8 cellular contexts compared by ENCODE assay signal in the genomic region with DNA sequence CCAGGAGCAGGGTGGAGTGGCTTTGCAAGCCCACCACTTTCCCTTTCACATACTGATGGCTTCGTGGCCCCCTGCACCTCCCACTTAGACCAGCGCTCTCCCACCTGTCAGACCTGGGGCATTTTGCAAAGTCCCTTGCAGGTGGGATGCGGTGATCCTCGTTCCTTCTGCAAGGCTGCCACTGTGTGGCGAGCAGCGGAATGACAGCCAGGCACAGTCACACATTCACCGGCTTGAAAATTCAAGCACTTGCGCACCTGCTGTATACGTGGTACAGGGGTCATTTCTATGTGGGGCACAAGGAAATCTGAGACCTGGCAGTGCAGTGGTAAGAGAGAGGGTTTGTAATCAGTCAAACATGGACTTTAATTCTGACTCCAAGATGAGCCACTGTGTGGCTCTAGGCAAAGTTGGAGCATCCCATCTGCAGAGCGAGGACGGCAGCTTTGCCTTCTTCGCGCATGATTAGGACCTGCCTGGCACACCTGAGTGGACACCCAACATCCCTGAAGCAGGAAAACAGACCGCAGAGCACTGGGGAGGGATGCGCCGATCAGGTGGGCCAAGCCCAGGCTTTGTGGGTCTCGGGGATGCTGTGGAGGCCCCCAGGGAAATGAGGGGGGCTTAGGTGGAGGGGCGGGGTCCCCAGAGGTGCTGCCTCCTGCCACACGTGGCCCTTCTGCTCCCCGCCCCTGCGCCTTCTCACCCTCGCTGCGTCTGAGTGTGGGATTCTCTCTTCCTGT. TPM values are rescaled to one million over a fixed set of nuclear protein-coding genes. Genes with fewer than 3 reads are reported as not detected.
A peak's percentile ranks its signal among the peaks of the same experiment; 100 is the strongest.
DNase-seq lines count a peak whose midpoint lies in the region; ATAC-seq and TF ChIP-seq lines count a peak whose summit lies in the region.

No MANE protein-coding gene starts in this region.

- H3K27me3 ChIP-seq in GM06990 (replicated peaks; ENCODE audit: control insufficient read depth, insufficient read depth, low read length): no peaks in the 10 kb centered on the region; the same call in 1 of the 2 replicates
- peaks cover 22% of the 10 kb centered on the region for H3K27me3 ChIP-seq in kidney epithelial cell (ENCODE audit: control insufficient read depth, insufficient read depth, low read length)

- POLR2A ChIA-PET in T-cell (lab: Charles Lee): no interaction called here

- CTCF ChIA-PET in T-cell (lab: Charles Lee): interaction anchor here in 1 of 2 donors (0.5 kb wide), 1 partner anchor 115 kb away, joined by 3 read pairs; no protein-coding TSS in a partner anchor

- peak in 3 of 4 experiments; percentile 42 to 53 (median 46) for ATAC-seq in T-cell (replicated peaks in 1 of 4)
- ATAC-seq in GM21529 (IDR thresholded peaks at IDR 0.05; ENCODE audit: unreplicated experiment): no peak

- H3K27me3 Mint-ChIP-seq in T-cell (peaks cover 28 to 44% of the 10 kb centered on the region in 2 donors), brain (peaks cover 13% of the 10 kb centered on the region)

- H3K36me3 ChIP-seq in GM06990 (ENCODE audit: control insufficient read depth, insufficient read depth, low read length) (no peaks in the 10 kb centered on the region), kidney epithelial cell (ENCODE audit: control insufficient read depth, insufficient read depth, low read length) (no peaks in the 10 kb centered on the region)

- no peaks in the 10 kb centered on the region for H3K36me3 Mint-ChIP-seq in T-cell
- peaks cover 16% of the 10 kb centered on the region for H3K36me3 Mint-ChIP-seq in brain

- H3K27ac Mint-ChIP-seq in T-cell (no peak overlapping the region), brain (peak overlapping the region in 2 of 5 experiments; percentile 65 to 72)

- H3K4me3 Mint-ChIP-seq in T-cell (no peak overlapping the region), brain (no peak overlapping the region)

- H3K4me3 ChIP-seq in GM06990 (replicated peaks; ENCODE audit: low read depth, low read length): no peak overlapping the region
- no peak overlapping the region for H3K4me3 ChIP-seq in LNCaP clone FGC (ENCODE audit: low read depth, low read length)
- no peak overlapping the region for H3K4me3 ChIP-seq in kidney epithelial cell (ENCODE audit: low read depth, low read length)

- H3K9me3 Mint-ChIP-seq in T-cell (peaks cover 0 to 4% (median 0%) of the 10 kb centered on the region in 3 donors), brain (peaks cover 3 to 12% (median 7%) of the 10 kb centered on the region in 5 experiments)

- H3K4me1 Mint-ChIP-seq in T-cell: peaks cover 5 to 12% (median 9%) of the 10 kb centered on the region in 3 donors
- H3K4me1 Mint-ChIP-seq in brain: peaks cover 33% of the 10 kb centered on the region

- TF ChIP-seq CTCF in GM06990 (IDR thresholded peaks at IDR 0.05; ENCODE audit: insufficient read depth, low read length, poor library complexity, severe bottlenecking): peak; percentile 92
- TF ChIP-seq CTCF in LNCaP clone FGC (IDR thresholded peaks at IDR 0.05; ENCODE audit: control insufficient read depth, extremely low read depth, insufficient read depth): peak; percentile 83
- TF ChIP-seq CTCF in brain (conservative IDR thresholded peaks at IDR 0.05): peak; percentile 96 to 98
- peak; percentile 98 for TF ChIP-seq CTCF in kidney epithelial cell (IDR thresholded peaks at IDR 0.05; ENCODE audit: insufficient read depth, low read length, poor library complexity, severe bottlenecking)

- peak; percentile 46 for DNase-seq in GM06990 (ENCODE audit: extremely low read depth, insufficient read length)
- no peak for DNase-seq in LNCaP clone FGC (ENCODE audit: low read depth)
- DNase-seq in T-cell: peak in 28 of 34 experiments; percentile 9 to 45 (median 28)
- DNase-seq in kidney epithelial cell (ENCODE audit: low read depth): no peak
- peak; percentile 50 for DNase-seq in stimulated activated CD4-positive, alpha-beta T cell treated with anti-CD3 and anti-CD28 coated beads, Interleukin-4, amount 100 ng/mL, for 1 hour
- no peak for DNase-seq in NCI-H187 treated with DMSO at 0.1 percent for 48 hours (lab: John Stamatoyannopoulos, UW)

RNA-seq across cellular contexts. Expression of a gene that starts 53.0 kb away (rescaled TPM):
- total RNA-seq in T-cell: under 1 TPM in 2 of 5 donors, not detected in 3; 0.23 to 0.26 TPM
- 8.8 TPM for polyA plus RNA-seq in brain (ENCODE audit: insufficient read depth, low read depth, low replicate concordance)
- 71.7 and 82.3 TPM in 2 replicates for total RNA-seq in kidney epithelial cell

Comparison
In these comparisons a context has a peak if more than half of its experiments do, and no peak if none do; other contexts are left out.
1. DNase-seq: peak in GM06990 (single experiment), T-cell (28 of 34) and stimulated activated CD4-positive, alpha-beta T cell treated with anti-CD3 and anti-CD28 coated beads, Interleukin-4, amount 100 ng/mL, for 1 hour (single experiment); none in LNCaP clone FGC (single experiment), kidney epithelial cell (single experiment) and NCI-H187 treated with DMSO at 0.1 percent for 48 hours (single experiment).
2. RNA of a gene that starts 53.0 kb away (total RNA-seq): 71.7 to 82.3 TPM in kidney epithelial cell; 0.23 to 0.26 TPM in T-cell; every median in the first group is over 10 times any median in the second.
3. Peak in every context shown above with its lines, with median percentiles within 50 percentile points of each other: CTCF ChIP-seq.